ENCODE assay signal across 12 cellular contexts in genomic region chr9:137194388-137194787, GRCh38.
A peak's percentile ranks its signal among the peaks of the same experiment; 100 is the strongest.
DNase-seq lines count a peak whose midpoint lies in the region; ATAC-seq lines count a peak whose summit lies in the region.
"Had no signal": no experiment of that assay in that cellular context is flagged by ENCODE, and none has a peak within 500 bp of the region (broad histone marks: within the 10 kb centered on the region; RNA-seq: fewer than 3 reads in every experiment).

No MANE protein-coding gene starts in this region.

- DNase-seq in NCI-H82 (lab: John Stamatoyannopoulos, UW) (peak; percentile 48), NCI-H82 treated with DMSO at 0.1 percent for 48 hours (lab: John Stamatoyannopoulos, UW; ENCODE audit: unreplicated experiment) (no peak), head of caudate nucleus (peak; percentile 87 to 99 (median 95)), substantia nigra (lab: John Stamatoyannopoulos, UW) (peak; percentile 56 to 97 (median 88))
- DNase-seq: activated CD8-positive, alpha-beta T cell treated with anti-CD3 and anti-CD28 coated beads for 36 hours; GF-D8; GM23248; NCI-H748 treated with DMSO at 0.1 percent for 48 hours had no signal

- ATAC-seq in GM18519 (IDR thresholded peaks at IDR 0.05; ENCODE audit: low FRiP score, unreplicated experiment) (no peak), HG02763 (IDR thresholded peaks at IDR 0.05; ENCODE audit: unreplicated experiment) (no peak)
- ATAC-seq: activated CD8-positive, alpha-beta T cell treated with anti-CD3 and anti-CD28 coated beads for 36 hours; activated naive CD4-positive, alpha-beta T cell treated with anti-CD3 and anti-CD28 coated beads, Interleukin-2, amount 50 U/mL, for 72 hours; stimulated activated memory B cell treated with anti-CD40 and anti-IgM and Interleukin-4, amounts not matched to agents 10 μg/mL and 1 μg/mL and 100 μg/mL, for 72 hours had no signal

- intact Hi-C loops in head of caudate nucleus (cut with DNase I): no loop called here

- peak overlapping the region; percentile 100 for H3K27ac ChIP-seq in substantia nigra (ENCODE audit: low read depth, low read length, poor library complexity, severe bottlenecking)
- H3K27ac ChIP-seq: GM23248 had no signal
